Comparison of ENCODE assay signal across 13 cellular contexts in the genomic region with DNA sequence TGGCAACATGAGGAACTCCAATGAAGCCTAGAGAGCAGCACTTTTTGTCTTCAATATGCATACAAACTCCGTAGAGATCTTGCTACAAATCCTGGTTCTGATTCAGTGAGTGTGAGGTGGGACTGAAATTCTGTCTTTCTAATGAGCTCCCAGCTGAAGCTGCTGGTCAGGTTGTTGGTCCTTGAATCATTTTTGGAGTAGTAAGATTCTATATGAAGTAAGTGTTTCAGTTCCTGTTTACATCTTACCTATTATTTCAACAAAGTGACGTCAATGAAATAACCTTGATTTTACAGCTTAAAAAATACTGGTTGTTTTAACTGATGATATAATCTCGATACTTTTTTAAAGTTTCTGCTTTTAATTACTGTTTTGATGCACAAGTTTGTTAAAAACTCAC. TPM values are rescaled to one million over a fixed set of nuclear protein-coding genes. Genes with fewer than 3 reads are reported as not detected.
DNase-seq lines count a peak whose midpoint lies in the region; ATAC-seq and TF ChIP-seq lines count a peak whose summit lies in the region.
"Had no signal": no experiment of that assay in that cellular context is flagged by ENCODE, and none has a peak within 500 bp of the region (broad histone marks: within the 10 kb centered on the region; RNA-seq: fewer than 3 reads in every experiment).

No MANE protein-coding gene starts in this region.

- H3K4me1 ChIP-seq in OCI-LY3 (ENCODE audit: low read length) = peaks cover 54% of the 10 kb centered on the region
- H3K4me1 ChIP-seq in uterus = peaks cover 0 to 3% of the 10 kb centered on the region in 2 donors
- H3K4me1 ChIP-seq: testis had no signal

- H3K27me3 ChIP-seq in OCI-LY3 (ENCODE audit: low read depth, low read length) = no peaks in the 10 kb centered on the region
- H3K27me3 ChIP-seq in uterus = no peaks in the 10 kb centered on the region
- H3K27me3 ChIP-seq: left lung, testis had no signal

- ATAC-seq in GM18502 (IDR thresholded peaks at IDR 0.05; ENCODE audit: poor library complexity, unreplicated experiment) = peak; percentile 60
- peak; percentile 51 for ATAC-seq in GM19452 (IDR thresholded peaks at IDR 0.05; ENCODE audit: unreplicated experiment)
- ATAC-seq in HG02938 (IDR thresholded peaks at IDR 0.05; ENCODE audit: unreplicated experiment) = peak; percentile 48
- ATAC-seq in HG03196 (IDR thresholded peaks at IDR 0.05; ENCODE audit: unreplicated experiment) = no peak
- ATAC-seq: left lung, SK-N-SH treated with all-trans-retinoic acid at 6 μM for 48 hours had no signal

- H3K4me3 ChIP-seq in OCI-LY3 (ENCODE audit: low read length) (peak overlapping the region; percentile 2), uterus (no peak overlapping the region)
- H3K4me3 ChIP-seq: left lung, testis had no signal

- TF ChIP-seq POLR2A in uterus (IDR thresholded peaks at IDR 0.05) = no peak

- no peak overlapping the region for H3K9ac ChIP-seq in OCI-LY3 (ENCODE audit: low read length)

- H3K9me3 ChIP-seq in OCI-LY3 (ENCODE audit: insufficient read depth, low read length) (no peaks in the 10 kb centered on the region), uterus (no peaks in the 10 kb centered on the region)
- H3K9me3 ChIP-seq: left lung, testis had no signal

- intact Hi-C loops in uterus (cut with DNase I; ENCODE audit: low total_unique reads) = no loop called here

- H3K36me3 ChIP-seq in OCI-LY3 (replicated peaks; ENCODE audit: low read depth, low read length) (peaks cover 3% of the 10 kb centered on the region), uterus (no peaks in the 10 kb centered on the region)

- H3K4me2 ChIP-seq in OCI-LY3 (ENCODE audit: low read length) = peak overlapping the region; percentile 46

- H3K79me2 ChIP-seq in OCI-LY3 (ENCODE audit: low read length) = no peaks in the 10 kb centered on the region

- H2AFZ ChIP-seq in OCI-LY3 (ENCODE audit: low read depth, low read length) = no peak overlapping the region

- no peak for TF ChIP-seq CTCF in OCI-LY3 (IDR thresholded peaks at IDR 0.05; ENCODE audit: low read depth, low read length)
- TF ChIP-seq CTCF in uterus (IDR thresholded peaks at IDR 0.05) = no peak

- H3K27ac ChIP-seq in OCI-LY3 (ENCODE audit: low read length) (no peak overlapping the region; the same call in 1 of the 2 replicates), uterus (no peak overlapping the region)
- H3K27ac ChIP-seq: left lung, testis had no signal

- H4K20me1 ChIP-seq in OCI-LY3 (ENCODE audit: insufficient read depth, low read length) = 0 out of 2 replicates have a peak, but pooled peaks cover 4% of the 10 kb centered on the region

- DNase-seq in DMS53 treated with DMSO at 0.1 percent for 48 hours (lab: John Stamatoyannopoulos, UW; ENCODE audit: unreplicated experiment) (no peak), uterus (no peak), RPMI8226 (no peak)
- DNase-seq: activated naive CD4-positive, alpha-beta T cell treated with Interleukin-2 at 50 U/mL for 16 hours; left lung; stimulated activated CD4-positive, alpha-beta T cell treated with anti-CD3 and anti-CD28 coated beads, Interleukin-12 subunit alpha, Interleukin-12 subunit beta, amount 100 ng/mL, for 4 hours; testis had no signal

RNA-seq across cellular contexts. Expression of a gene that starts 33.9 kb away (rescaled TPM):
- 10 to 100 TPM in 2 of 4 donors, 1 to 10 TPM in 2; 8.2 to 30.9 (median 19.2) TPM for total RNA-seq in uterus
